Comparison of ENCODE assay signal across 8 cellular contexts in genomic region chr3:172061724-172062184, GRCh38. TPM values are rescaled to one million over a fixed set of nuclear protein-coding genes. Genes with fewer than 3 reads are reported as not detected.
DNase-seq lines count a peak whose midpoint lies in the region; ATAC-seq and TF ChIP-seq lines count a peak whose summit lies in the region.

No MANE protein-coding gene starts in this region.

- H3K36me3 ChIP-seq in Caco-2 (ENCODE audit: control insufficient read depth, insufficient read depth, low read length) = no peaks in the 10 kb centered on the region; the same call in 1 of the 2 replicates

- CTCF ChIA-PET in Caco-2 (lab: Charles Lee) = no interaction called here
- CTCF ChIA-PET in activated CD4-positive, alpha-beta memory T cell treated with anti-CD3 and anti-CD28 coated beads, Interleukin-2, amount 10 ng/mL, durations not matched to agents 7 days and 5 days (lab: Charles Lee) = no interaction called here

- no peak overlapping the region for H3K27ac Mint-ChIP-seq in Caco-2 (ENCODE audit: unreplicated experiment)
- H3K27ac Mint-ChIP-seq in activated CD4-positive, alpha-beta memory T cell treated with anti-CD3 and anti-CD28 coated beads, Interleukin-2, amount 10 ng/mL, durations not matched to agents 7 days and 5 days = no peak overlapping the region

- peak; percentile 87 for ATAC-seq in GM21447 (IDR thresholded peaks at IDR 0.05; ENCODE audit: unreplicated experiment)

- TF ChIP-seq CTCF in Caco-2 (IDR thresholded peaks at IDR 0.05; ENCODE audit: insufficient read depth in 1 of 2, low read depth in 1 of 2, low read length in 1 of 2, severe bottlenecking in 1 of 2, unreplicated experiment in 1 of 2) (no peak), HL-60 (IDR thresholded peaks at IDR 0.05; ENCODE audit: insufficient read depth, low read length) (no peak)

- no peaks in the 10 kb centered on the region for H3K9me3 Mint-ChIP-seq in Caco-2 (ENCODE audit: unreplicated experiment)
- H3K9me3 Mint-ChIP-seq in activated CD4-positive, alpha-beta memory T cell treated with anti-CD3 and anti-CD28 coated beads, Interleukin-2, amount 10 ng/mL, durations not matched to agents 7 days and 5 days = no peaks in the 10 kb centered on the region

- no peaks in the 10 kb centered on the region for H3K27me3 Mint-ChIP-seq in Caco-2 (ENCODE audit: insufficient read depth, unreplicated experiment)
- no peaks in the 10 kb centered on the region for H3K27me3 Mint-ChIP-seq in activated CD4-positive, alpha-beta memory T cell treated with anti-CD3 and anti-CD28 coated beads, Interleukin-2, amount 10 ng/mL, durations not matched to agents 7 days and 5 days

- H3K36me3 Mint-ChIP-seq in Caco-2 (ENCODE audit: insufficient read depth, unreplicated experiment) = peaks cover 28% of the 10 kb centered on the region
- peaks cover 20% of the 10 kb centered on the region for H3K36me3 Mint-ChIP-seq in activated CD4-positive, alpha-beta memory T cell treated with anti-CD3 and anti-CD28 coated beads, Interleukin-2, amount 10 ng/mL, durations not matched to agents 7 days and 5 days (ENCODE audit: low read depth)

- H3K4me1 ChIP-seq in Caco-2 = peaks cover 53% of the 10 kb centered on the region

- no TSS peak for BruUV-seq in Caco-2 (replicated peaks; lab: Mats Ljungman, UMichigan)

- no peaks in the 10 kb centered on the region for H3K9me3 ChIP-seq in Caco-2

- H3K4me3 Mint-ChIP-seq in Caco-2 (ENCODE audit: unreplicated experiment) = peak overlapping the region; percentile 58
- H3K4me3 Mint-ChIP-seq in activated CD4-positive, alpha-beta memory T cell treated with anti-CD3 and anti-CD28 coated beads, Interleukin-2, amount 10 ng/mL, durations not matched to agents 7 days and 5 days = no peak overlapping the region

- POLR2A ChIA-PET in Caco-2 (lab: Charles Lee) = no interaction called here
- POLR2A ChIA-PET in activated CD4-positive, alpha-beta memory T cell treated with anti-CD3 and anti-CD28 coated beads, Interleukin-2, amount 10 ng/mL, durations not matched to agents 7 days and 5 days (lab: Charles Lee) = no interaction called here

- H3K4me1 Mint-ChIP-seq in Caco-2 (ENCODE audit: low read depth, unreplicated experiment) = peaks cover 31% of the 10 kb centered on the region
- H3K4me1 Mint-ChIP-seq in activated CD4-positive, alpha-beta memory T cell treated with anti-CD3 and anti-CD28 coated beads, Interleukin-2, amount 10 ng/mL, durations not matched to agents 7 days and 5 days = peaks cover 33% of the 10 kb centered on the region

- H3K27ac ChIP-seq in HL-60 (replicated peaks) = peak overlapping the region; percentile 24; the same call in 1 of the 2 replicates

- H3K27me3 ChIP-seq in Caco-2 (replicated peaks; ENCODE audit: control insufficient read depth, insufficient read depth, low read length) = no peaks in the 10 kb centered on the region
- no peaks in the 10 kb centered on the region for H3K27me3 ChIP-seq in HL-60 (ENCODE audit: insufficient read depth, poor library complexity, severe bottlenecking)

- intact Hi-C loops in Caco-2 (cut with micrococcal nuclease; ENCODE audit: unreplicated experiment) = loop anchor here (2.0 kb wide), 1 partner anchor 35 kb away; no protein-coding TSS in a partner anchor

- no peak overlapping the region for H3K4me3 ChIP-seq in Caco-2 (ENCODE audit: low read depth, low read length)
- H3K4me3 ChIP-seq in HL-60 (replicated peaks; ENCODE audit: insufficient read depth, low read length) = no peak overlapping the region

- no peak for DNase-seq in Caco-2
- DNase-seq in HL-60 (ENCODE audit: low read depth in 1 of 2, low spot score in 1 of 2) = no peak
- DNase-seq in dermis blood vessel endothelial cell = peak; percentile 54
- DNase-seq in pons (ENCODE audit: low spot score) = peak; percentile 66
- no peak for DNase-seq in activated CD4-positive, alpha-beta memory T cell treated with anti-CD3 and anti-CD28 coated beads, Interleukin-2, amount 10 ng/mL, durations not matched to agents 7 days and 5 days
- DNase-seq in nucleus accumbens (lab: John Stamatoyannopoulos, UW) = no peak
- DNase-seq in stimulated activated CD4-positive, alpha-beta T cell treated with anti-CD3 and anti-CD28 coated beads, Interleukin-4, amount 100 ng/mL, for 24 hours = no peak

RNA-seq across cellular contexts. Expression of gene FNDC3B, which starts 22.4 kb away (rescaled TPM):
- total RNA-seq in Caco-2 (2022) = 59.8 and 63.5 TPM in 2 replicates
- 126 and 138 TPM in 2 replicates for total RNA-seq in dermis blood vessel endothelial cell
- 10 to 100 TPM; 21.6 to 21.8 TPM for total RNA-seq in activated CD4-positive, alpha-beta memory T cell treated with anti-CD3 and anti-CD28 coated beads, Interleukin-2, amount 10 ng/mL, durations not matched to agents 7 days and 5 days

Comparison
In these comparisons a context has a peak if more than half of its experiments do, and no peak if none do; other contexts are left out.
1. DNase-seq: peak in dermis blood vessel endothelial cell (single experiment) and pons (single experiment); none in Caco-2 (0 of 2), HL-60 (0 of 2), activated CD4-positive, alpha-beta memory T cell treated with anti-CD3 and anti-CD28 coated beads, Interleukin-2, amount 10 ng/mL, durations not matched to agents 7 days and 5 days (single experiment), nucleus accumbens (0 of 56) and stimulated activated CD4-positive, alpha-beta T cell treated with anti-CD3 and anti-CD28 coated beads, Interleukin-4, amount 100 ng/mL, for 24 hours (single experiment).